Comparison of ENCODE assay signal across 20 cellular contexts in genomic region chr15:37934340-37934739, GRCh38. TPM values are rescaled to one million over a fixed set of nuclear protein-coding genes. Genes with fewer than 3 reads are reported as not detected.
"Had no signal": no experiment of that assay in that cellular context is flagged by ENCODE, and none has a peak within 500 bp of the region (broad histone marks: within the 10 kb centered on the region; RNA-seq: fewer than 3 reads in every experiment).

Gene TMCO5A, plus strand, starts transcription at chr15:37934640. Its CDS starts 1,684 bp downstream, at chr15:37936324.

- ATAC-seq: SK-N-SH treated with all-trans-retinoic acid at 6 μM for 48 hours had no signal

- DNase-seq: KBM-7, MV-4-11, NCI-H1048, NCI-H1105, NCI-H1417, NCI-H1436 treated with DMSO at 0.1 percent for 48 hours, NCI-H1694, NCI-H187 treated with DMSO at 0.1 percent for 48 hours, NCI-H2029 treated with DMSO at 0.1 percent for 48 hours, NCI-H2171 treated with DMSO at 0.1 percent for 48 hours, NCI-H510A, NCI-H524 treated with DMSO at 0.1 percent for 48 hours, NCI-H69, NCI-H774, RPMI8226, SHP77 had no signal

- H3K27ac ChIP-seq: HL-60 had no signal

RNA-seq across cellular contexts. Expression of gene TMCO5A, which starts in this region (rescaled TPM):
- total RNA-seq: LHCN-M2, MCF 10A had no signal
